ENCODE assay signal across 17 cellular contexts in the genomic region with DNA sequence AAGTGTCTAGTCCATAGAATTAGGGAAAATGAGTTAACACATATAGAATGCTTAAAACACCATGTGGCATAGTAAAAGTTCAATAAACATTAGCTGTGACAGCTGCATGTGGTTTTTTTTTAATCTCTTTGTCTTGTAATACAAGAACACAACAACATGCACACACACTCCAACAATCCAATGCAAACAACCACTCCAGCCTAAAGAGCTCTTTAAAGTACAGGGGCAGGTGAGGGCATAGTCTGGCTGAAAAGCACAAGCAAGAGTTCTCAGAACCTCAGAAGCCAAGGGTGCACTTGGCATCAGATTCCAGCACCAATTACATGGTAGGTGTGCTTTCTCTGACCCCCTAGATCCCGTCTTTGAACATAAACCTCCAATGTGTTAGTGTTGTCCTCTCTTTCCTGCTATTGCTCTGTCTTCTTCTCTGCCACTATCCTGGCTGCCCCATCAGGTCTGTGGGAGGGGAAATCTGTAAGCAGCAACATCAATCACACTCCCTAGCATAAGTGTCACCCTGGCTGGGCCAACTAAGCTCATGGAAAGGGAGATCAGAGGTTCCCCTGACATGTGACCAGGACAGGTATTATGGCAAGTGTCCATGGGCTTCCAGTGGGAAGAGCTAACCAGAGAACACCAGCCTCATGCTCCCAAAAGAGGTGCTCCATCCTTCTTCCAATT.
A peak's percentile ranks its signal among the peaks of the same experiment; 100 is the strongest.
DNase-seq lines count a peak whose midpoint lies in the region; ATAC-seq and TF ChIP-seq lines count a peak whose summit lies in the region.
"Had no signal": no experiment of that assay in that cellular context is flagged by ENCODE, and none has a peak within 500 bp of the region (broad histone marks: within the 10 kb centered on the region; RNA-seq: fewer than 3 reads in every experiment).

No MANE protein-coding gene starts in this region.

- H3K4me1 ChIP-seq in heart right ventricle: peaks cover 0 to 9% (median 0%) of the 10 kb centered on the region in 9 donors
- H3K4me1 ChIP-seq: ascending aorta, colonic mucosa, SJSA1 had no signal

- DNase-seq in left ventricle myocardium superior (no peak), heart right ventricle (no peak), NCI-H2196 treated with DMSO at 0.1 percent for 48 hours (lab: John Stamatoyannopoulos, UW; ENCODE audit: unreplicated experiment) (peak; percentile 83), iPS-NIHi7 (ENCODE audit: extremely low spot score) (no peak)
- DNase-seq: activated CD8-positive, alpha-beta memory T cell treated with anti-CD3 and anti-CD28 coated beads, Interleukin-2, amount 50 U/mL, for 48 hours; activated naive CD4-positive, alpha-beta T cell; CD8-positive, alpha-beta T cell; colonic mucosa; foreskin melanocyte; NCI-H1048 had no signal

- no peak overlapping the region for H3K4me3 ChIP-seq in heart right ventricle
- H3K4me3 ChIP-seq: ascending aorta, colonic mucosa, K562, SJSA1 had no signal

- WGBS in heart right ventricle, 2 donors: 38 to 44% methylated on average over 1 of the region's 1 CpG

- TF ChIP-seq CTCF in heart right ventricle (IDR thresholded peaks at IDR 0.05): no peak

- ATAC-seq in left ventricle myocardium superior: peak; percentile 45
- no peak for ATAC-seq in heart right ventricle
- no peak for ATAC-seq in GM21717 (IDR thresholded peaks at IDR 0.05; ENCODE audit: unreplicated experiment)
- no peak for ATAC-seq in HG03045 (IDR thresholded peaks at IDR 0.05; ENCODE audit: unreplicated experiment)
- ATAC-seq in HG03520 (IDR thresholded peaks at IDR 0.05; ENCODE audit: unreplicated experiment): no peak
- ATAC-seq: CD8-positive, alpha-beta T cell had no signal

- H3K27me3 ChIP-seq in heart right ventricle: peaks cover 0 to 79% (median 50%) of the 10 kb centered on the region in 7 donors
- H3K27me3 ChIP-seq: ascending aorta, colonic mucosa, SJSA1 had no signal

- intact Hi-C loops in left ventricle myocardium superior (cut with micrococcal nuclease) (no loop called here), heart right ventricle (cut with DNase I) (no loop called here)

- H3K27ac ChIP-seq in heart right ventricle (no peak overlapping the region), cingulate gyrus (ENCODE audit: low read depth, low read length) (peak overlapping the region; percentile 32)
- H3K27ac ChIP-seq: ascending aorta, colonic mucosa, SJSA1 had no signal

- no peaks in the 10 kb centered on the region for H3K9me3 ChIP-seq in heart right ventricle
- H3K9me3 ChIP-seq: ascending aorta, colonic mucosa, SJSA1 had no signal

- H3K36me3 ChIP-seq in heart right ventricle: no peaks in the 10 kb centered on the region
- H3K36me3 ChIP-seq: ascending aorta, colonic mucosa, SJSA1 had no signal
